ENCODE assay signal across 19 cellular contexts in genomic region chr5:7586499-7586898, GRCh38.
"Had no signal": no experiment of that assay in that cellular context is flagged by ENCODE, and none has a peak within 500 bp of the region (broad histone marks: within the 10 kb centered on the region; RNA-seq: fewer than 3 reads in every experiment).

No MANE protein-coding gene starts in this region.

- H3K9me3 Mint-ChIP-seq: neural crest cell had no signal

- H3K27me3 ChIP-seq: colonic mucosa, heart right ventricle, stomach had no signal

- H3K4me1 Mint-ChIP-seq: naive thymus-derived CD8-positive, alpha-beta T cell; neural crest cell had no signal

- H3K9me3 ChIP-seq: colonic mucosa, heart right ventricle, mucosa of descending colon, stomach, thoracic aorta had no signal

- H3K36me3 ChIP-seq: colonic mucosa, heart right ventricle, stomach, thoracic aorta had no signal

- DNase-seq: colonic mucosa; dermis blood vessel endothelial cell; erythroblast; heart right ventricle; hypothalamus; islet precursor cell; mammary epithelial cell; mucosa of descending colon; naive thymus-derived CD8-positive, alpha-beta T cell; posterior cingulate gyrus; stimulated activated CD4-positive, alpha-beta T cell treated with anti-CD3 and anti-CD28 coated beads, Interleukin-2, amount 100 ng/mL, for 24 hours; stimulated activated CD4-positive, alpha-beta T cell treated with anti-CD3 and anti-CD28 coated beads, Interleukin-4, amount 100 ng/mL, for 4 hours; stimulated activated naive CD4-positive, alpha-beta T cell; stomach; substantia nigra had no signal

- H3K4me1 ChIP-seq: colonic mucosa, heart right ventricle, stomach had no signal

- H3K27me3 Mint-ChIP-seq: naive thymus-derived CD8-positive, alpha-beta T cell had no signal

- H3K4me3 ChIP-seq: colonic mucosa, heart right ventricle, mucosa of descending colon, stomach, thoracic aorta had no signal

- H3K27ac ChIP-seq: colonic mucosa, heart right ventricle, stomach, thoracic aorta had no signal

- H3K27ac Mint-ChIP-seq: naive thymus-derived CD8-positive, alpha-beta T cell had no signal

- H3K4me3 Mint-ChIP-seq: naive thymus-derived CD8-positive, alpha-beta T cell; neural crest cell had no signal

- H3K36me3 Mint-ChIP-seq: naive thymus-derived CD8-positive, alpha-beta T cell had no signal

- ATAC-seq: heart right ventricle; left lobe of liver; mucosa of descending colon; naive thymus-derived CD8-positive, alpha-beta T cell; sciatic nerve had no signal
